In genomic region chr1:211378844-211379243, GRCh38 we compare ENCODE assay signal across 10 cellular contexts. TPM values are rescaled to one million over a fixed set of nuclear protein-coding genes. Genes with fewer than 3 reads are reported as not detected.
DNase-seq lines count a peak whose midpoint lies in the region; ATAC-seq and TF ChIP-seq lines count a peak whose summit lies in the region.
"Had no signal": no experiment of that assay in that cellular context is flagged by ENCODE, and none has a peak within 500 bp of the region (broad histone marks: within the 10 kb centered on the region; RNA-seq: fewer than 3 reads in every experiment).

No MANE protein-coding gene starts in this region.

- TF ChIP-seq CTCF in type B pancreatic cell (conservative IDR thresholded peaks at IDR 0.05) (no peak), mesothelial cell of epicardium (IDR thresholded peaks at IDR 0.05; ENCODE audit: unreplicated experiment) (no peak), ascending aorta (IDR thresholded peaks at IDR 0.05) (no peak)

- H3K36me3 ChIP-seq in ascending aorta: peaks cover 7 to 23% of the 10 kb centered on the region in 2 donors

- POLR2A ChIA-PET in activated CD4-positive, alpha-beta memory T cell treated with anti-CD3 and anti-CD28 coated beads, Interleukin-2, amount 10 ng/mL, durations not matched to agents 7 days and 5 days (lab: Charles Lee): interaction anchor here (1.4 kb wide), 1 partner anchor 10 kb away, joined by 3 read pairs; no protein-coding TSS in a partner anchor

- H3K27me3 ChIP-seq in ascending aorta: no peaks in the 10 kb centered on the region

- no peaks in the 10 kb centered on the region for H3K4me1 ChIP-seq in ascending aorta

- no peaks in the 10 kb centered on the region for H3K9me3 Mint-ChIP-seq in activated naive CD4-positive, alpha-beta T cell treated with anti-CD3 and anti-CD28 coated beads, Interleukin-2, amount 50 U/mL, for 72 hours
- no peaks in the 10 kb centered on the region for H3K9me3 Mint-ChIP-seq in activated naive CD4-positive, alpha-beta T cell treated with anti-CD3 and anti-CD28 coated beads for 36 hours
- no peaks in the 10 kb centered on the region for H3K9me3 Mint-ChIP-seq in activated CD4-positive, alpha-beta memory T cell treated with anti-CD3 and anti-CD28 coated beads, Interleukin-2, amount 10 ng/mL, durations not matched to agents 7 days and 5 days
- H3K9me3 Mint-ChIP-seq in type B pancreatic cell: no peaks in the 10 kb centered on the region
- H3K9me3 Mint-ChIP-seq in mesothelial cell of epicardium: no peaks in the 10 kb centered on the region

- no peak for DNase-seq in activated naive CD4-positive, alpha-beta T cell treated with anti-CD3 and anti-CD28 coated beads, Interleukin-2, amount 50 U/mL, for 72 hours (ENCODE audit: low spot score in 2 of 2)
- DNase-seq in activated naive CD4-positive, alpha-beta T cell treated with anti-CD3 and anti-CD28 coated beads for 36 hours: no peak
- no peak for DNase-seq in activated CD4-positive, alpha-beta memory T cell treated with anti-CD3 and anti-CD28 coated beads, Interleukin-2, amount 10 ng/mL, durations not matched to agents 7 days and 5 days
- DNase-seq in iris pigment epithelial cell (ENCODE audit: low read depth) (peak; percentile 90), type B pancreatic cell (ENCODE audit: extremely low spot score, unreplicated experiment) (no peak), mesothelial cell of epicardium (ENCODE audit: low spot score in 2 of 2, unreplicated experiment in 2 of 2) (no peak), ascending aorta (ENCODE audit: low spot score in 2 of 2) (no peak)
- DNase-seq in activated effector memory CD4-positive, alpha-beta T cell treated with Interleukin-2 at 50 U/mL for 16 hours: no peak
- DNase-seq: activated naive CD4-positive, alpha-beta T cell; nucleus accumbens had no signal

- H3K36me3 Mint-ChIP-seq in activated naive CD4-positive, alpha-beta T cell treated with anti-CD3 and anti-CD28 coated beads, Interleukin-2, amount 50 U/mL, for 72 hours: peaks cover 11 to 37% of the 10 kb centered on the region in 2 donors
- peaks cover 5% of the 10 kb centered on the region for H3K36me3 Mint-ChIP-seq in activated naive CD4-positive, alpha-beta T cell treated with anti-CD3 and anti-CD28 coated beads for 36 hours (ENCODE audit: low read depth)
- peaks cover 44% of the 10 kb centered on the region for H3K36me3 Mint-ChIP-seq in activated CD4-positive, alpha-beta memory T cell treated with anti-CD3 and anti-CD28 coated beads, Interleukin-2, amount 10 ng/mL, durations not matched to agents 7 days and 5 days (ENCODE audit: low read depth)
- H3K36me3 Mint-ChIP-seq in type B pancreatic cell: peaks cover 4% of the 10 kb centered on the region
- H3K36me3 Mint-ChIP-seq in mesothelial cell of epicardium: peaks cover 8% of the 10 kb centered on the region

- H3K27me3 Mint-ChIP-seq in activated naive CD4-positive, alpha-beta T cell treated with anti-CD3 and anti-CD28 coated beads for 36 hours (ENCODE audit: low read depth): no peaks in the 10 kb centered on the region
- H3K27me3 Mint-ChIP-seq in activated CD4-positive, alpha-beta memory T cell treated with anti-CD3 and anti-CD28 coated beads, Interleukin-2, amount 10 ng/mL, durations not matched to agents 7 days and 5 days: no peaks in the 10 kb centered on the region
- H3K27me3 Mint-ChIP-seq in type B pancreatic cell: no peaks in the 10 kb centered on the region
- H3K27me3 Mint-ChIP-seq in mesothelial cell of epicardium (ENCODE audit: low read depth): no peaks in the 10 kb centered on the region

- H3K9me3 ChIP-seq in ascending aorta: no peaks in the 10 kb centered on the region

- no peak overlapping the region for H3K4me3 ChIP-seq in ascending aorta

- H3K4me1 Mint-ChIP-seq in activated naive CD4-positive, alpha-beta T cell treated with anti-CD3 and anti-CD28 coated beads for 36 hours (ENCODE audit: low read depth): peaks cover 54% of the 10 kb centered on the region
- peaks cover 62% of the 10 kb centered on the region for H3K4me1 Mint-ChIP-seq in activated CD4-positive, alpha-beta memory T cell treated with anti-CD3 and anti-CD28 coated beads, Interleukin-2, amount 10 ng/mL, durations not matched to agents 7 days and 5 days
- H3K4me1 Mint-ChIP-seq in type B pancreatic cell (ENCODE audit: unreplicated experiment): peaks cover 38% of the 10 kb centered on the region
- H3K4me1 Mint-ChIP-seq in mesothelial cell of epicardium: peaks cover 32% of the 10 kb centered on the region

- H3K27ac ChIP-seq in ascending aorta: peak overlapping the region in 1 of 2 donors; percentile 44

- H3K27ac Mint-ChIP-seq in activated naive CD4-positive, alpha-beta T cell treated with anti-CD3 and anti-CD28 coated beads, Interleukin-2, amount 50 U/mL, for 72 hours: peak overlapping the region in 1 of 2 donors; percentile 4
- H3K27ac Mint-ChIP-seq in activated naive CD4-positive, alpha-beta T cell treated with anti-CD3 and anti-CD28 coated beads for 36 hours: no peak overlapping the region
- peak overlapping the region; percentile 1 for H3K27ac Mint-ChIP-seq in activated CD4-positive, alpha-beta memory T cell treated with anti-CD3 and anti-CD28 coated beads, Interleukin-2, amount 10 ng/mL, durations not matched to agents 7 days and 5 days
- peak overlapping the region; percentile 52 for H3K27ac Mint-ChIP-seq in type B pancreatic cell
- H3K27ac Mint-ChIP-seq in mesothelial cell of epicardium: no peak overlapping the region

- CTCF ChIA-PET in activated naive CD4-positive, alpha-beta T cell treated with anti-CD3 and anti-CD28 coated beads for 36 hours (lab: Charles Lee): interaction anchor here (0.6 to 1.8 kb wide), 2 partner anchors 55 to 102 kb away, joined by 3 to 5 read pairs; no protein-coding TSS in a partner anchor
- CTCF ChIA-PET in activated CD4-positive, alpha-beta memory T cell treated with anti-CD3 and anti-CD28 coated beads, Interleukin-2, amount 10 ng/mL, durations not matched to agents 7 days and 5 days (lab: Charles Lee): interaction anchor here (3.8 kb wide), 1 partner anchor 56 kb away, joined by 14 read pairs; no protein-coding TSS in a partner anchor

- no peak overlapping the region for H3K4me3 Mint-ChIP-seq in activated naive CD4-positive, alpha-beta T cell treated with anti-CD3 and anti-CD28 coated beads for 36 hours
- no peak overlapping the region for H3K4me3 Mint-ChIP-seq in activated CD4-positive, alpha-beta memory T cell treated with anti-CD3 and anti-CD28 coated beads, Interleukin-2, amount 10 ng/mL, durations not matched to agents 7 days and 5 days
- H3K4me3 Mint-ChIP-seq in type B pancreatic cell (no peak overlapping the region), mesothelial cell of epicardium (no peak overlapping the region)

- intact Hi-C loops in activated naive CD4-positive, alpha-beta T cell treated with anti-CD3 and anti-CD28 coated beads for 36 hours (cut with micrococcal nuclease): no loop called here
- intact Hi-C loops in ascending aorta (cut with DNase I): no loop called here

- peak; percentile 49 to 67 for ATAC-seq in activated naive CD4-positive, alpha-beta T cell treated with anti-CD3 and anti-CD28 coated beads, Interleukin-2, amount 50 U/mL, for 72 hours

RNA-seq across cellular contexts. Expression of gene TRAF5, which starts 52.2 kb away (rescaled TPM):
- 10 to 100 TPM; 33.3 to 54.9 TPM for total RNA-seq in activated naive CD4-positive, alpha-beta T cell treated with anti-CD3 and anti-CD28 coated beads, Interleukin-2, amount 50 U/mL, for 72 hours
- total RNA-seq in activated naive CD4-positive, alpha-beta T cell treated with anti-CD3 and anti-CD28 coated beads for 36 hours: 10 to 100 TPM; 16.1 to 18.8 TPM
- 10 to 100 TPM; 67.9 to 68.4 TPM for total RNA-seq in activated CD4-positive, alpha-beta memory T cell treated with anti-CD3 and anti-CD28 coated beads, Interleukin-2, amount 10 ng/mL, durations not matched to agents 7 days and 5 days
- 14.0 and 17.9 TPM in 2 replicates for total RNA-seq in type B pancreatic cell (ENCODE audit: low replicate concordance)
- total RNA-seq in mesothelial cell of epicardium: 45.6 to 47.6 TPM (median 46.6 TPM) in 3 replicates
- total RNA-seq in ascending aorta: 3.9 TPM

Comparison
In these comparisons a context has a peak if more than half of its experiments do, and no peak if none do; other contexts are left out.
1. H3K27ac Mint-ChIP-seq: peak in activated CD4-positive, alpha-beta memory T cell treated with anti-CD3 and anti-CD28 coated beads, Interleukin-2, amount 10 ng/mL, durations not matched to agents 7 days and 5 days (single experiment) and type B pancreatic cell (single experiment); none in activated naive CD4-positive, alpha-beta T cell treated with anti-CD3 and anti-CD28 coated beads for 36 hours (single experiment) and mesothelial cell of epicardium (single experiment).